8 cellular contexts compared by ENCODE assay signal in genomic region chr13:44259045-44260042, GRCh38.
DNase-seq lines count a peak whose midpoint lies in the region; ATAC-seq and TF ChIP-seq lines count a peak whose summit lies in the region.

No MANE protein-coding gene starts in this region.

- peaks cover 4 to 9% of the 10 kb centered on the region in 2 donors for H3K9me3 Mint-ChIP-seq in activated naive CD4-positive, alpha-beta T cell treated with anti-CD3 and anti-CD28 coated beads, Interleukin-2, amount 50 U/mL, for 72 hours

- 45 to 54% (median 51%) methylated on average over 12 of the region's 12 CpGs for WGBS in stomach, 5 donors
- 33 to 61% methylated on average over 12 of the region's 12 CpGs for WGBS in sigmoid colon, 2 donors

- no peak for TF ChIP-seq EP300 in stomach (IDR thresholded peaks at IDR 0.05)
- TF ChIP-seq EP300 in sigmoid colon (IDR thresholded peaks at IDR 0.05) = no peak

- TF ChIP-seq CTCF in stomach (IDR thresholded peaks at IDR 0.05) (no peak), sigmoid colon (IDR thresholded peaks at IDR 0.05) (no peak)

- ATAC-seq in HG03103 (IDR thresholded peaks at IDR 0.05; ENCODE audit: low read depth, unreplicated experiment) = peak; percentile 74
- peak; percentile 88 to 94 for ATAC-seq in activated naive CD4-positive, alpha-beta T cell treated with anti-CD3 and anti-CD28 coated beads, Interleukin-2, amount 50 U/mL, for 72 hours

- peak overlapping the region; percentile 81 to 97 for H3K27ac Mint-ChIP-seq in activated naive CD4-positive, alpha-beta T cell treated with anti-CD3 and anti-CD28 coated beads, Interleukin-2, amount 50 U/mL, for 72 hours

- no peak for TF ChIP-seq POLR2A in stomach (IDR thresholded peaks at IDR 0.05)
- no peak for TF ChIP-seq POLR2A in sigmoid colon (IDR thresholded peaks at IDR 0.05)

- peak overlapping the region in 1 of 2 donors; percentile 33 for H3K9ac ChIP-seq in mucosa of rectum (ENCODE audit: low read depth in 1 of 2, low read length in 2 of 2)

- intact Hi-C loops in stomach (cut with DNase I; ENCODE audit: low total_unique reads) (no loop called here), sigmoid colon (cut with DNase I) (no loop called here)

- peak; percentile 69 for DNase-seq in activated gamma-delta T cell treated with Interleukin-2 at 50 U/mL for 16 hours
- no peak for DNase-seq in activated gamma-delta T cell (lab: John Stamatoyannopoulos, UW)
- DNase-seq in SKM-1 treated with dmso at 0.1 percent for 144 hours (lab: John Stamatoyannopoulos, UW; ENCODE audit: unreplicated experiment) = peak; percentile 75
- DNase-seq in activated naive CD4-positive, alpha-beta T cell treated with anti-CD3 and anti-CD28 coated beads, Interleukin-2, amount 50 U/mL, for 72 hours (ENCODE audit: low spot score in 2 of 2) = peak in 1 of 2 donors; percentile 75
- DNase-seq in stomach = peak; percentile 41
- DNase-seq in sigmoid colon = no peak

- H3K4me3 ChIP-seq in mucosa of rectum (ENCODE audit: low read length in 2 of 2) = peak overlapping the region in 1 of 2 donors; percentile 29
- H3K4me3 ChIP-seq in stomach = no peak overlapping the region
- H3K4me3 ChIP-seq in sigmoid colon = no peak overlapping the region

- no peaks in the 10 kb centered on the region for H3K9me3 ChIP-seq in mucosa of rectum (ENCODE audit: control insufficient read depth in 2 of 2, low read length in 2 of 2)
- no peaks in the 10 kb centered on the region for H3K9me3 ChIP-seq in stomach
- H3K9me3 ChIP-seq in sigmoid colon = no peaks in the 10 kb centered on the region

- H3K4me1 ChIP-seq in mucosa of rectum (ENCODE audit: control insufficient read depth in 2 of 2, insufficient read depth in 2 of 2, low read length in 2 of 2) = peaks cover 0 to 4% of the 10 kb centered on the region in 2 donors
- peaks cover 0 to 18% (median 11%) of the 10 kb centered on the region in 4 donors for H3K4me1 ChIP-seq in stomach
- H3K4me1 ChIP-seq in sigmoid colon = peaks cover 0 to 17% (median 14%) of the 10 kb centered on the region in 4 donors

- H3K36me3 ChIP-seq in mucosa of rectum (ENCODE audit: control insufficient read depth in 2 of 2, insufficient read depth in 2 of 2, low read length in 2 of 2) (no peaks in the 10 kb centered on the region), stomach (no peaks in the 10 kb centered on the region), sigmoid colon (no peaks in the 10 kb centered on the region)

- no peaks in the 10 kb centered on the region for H3K27me3 ChIP-seq in mucosa of rectum (ENCODE audit: control insufficient read depth in 2 of 2, insufficient read depth in 2 of 2, low read length in 2 of 2)
- no peaks in the 10 kb centered on the region for H3K27me3 ChIP-seq in stomach
- H3K27me3 ChIP-seq in sigmoid colon = no peaks in the 10 kb centered on the region

- H3K27ac ChIP-seq in mucosa of rectum (ENCODE audit: low read depth in 2 of 2, low read length in 2 of 2) = peak overlapping the region; percentile 56 to 65
- peak overlapping the region; percentile 42 to 76 (median 62) for H3K27ac ChIP-seq in stomach
- H3K27ac ChIP-seq in sigmoid colon = peak overlapping the region in 1 of 4 donors; percentile 55

- H3K36me3 Mint-ChIP-seq in activated naive CD4-positive, alpha-beta T cell treated with anti-CD3 and anti-CD28 coated beads, Interleukin-2, amount 50 U/mL, for 72 hours = no peaks in the 10 kb centered on the region

Comparison
In these comparisons a context has a peak if more than half of its experiments do, and no peak if none do; other contexts are left out.
1. DNase-seq: peak in activated gamma-delta T cell treated with Interleukin-2 at 50 U/mL for 16 hours (single experiment), SKM-1 treated with dmso at 0.1 percent for 144 hours (single experiment) and stomach (single experiment); none in activated gamma-delta T cell (single experiment) and sigmoid colon (single experiment).